ENCODE assay signal across 16 cellular contexts in the genomic region with DNA sequence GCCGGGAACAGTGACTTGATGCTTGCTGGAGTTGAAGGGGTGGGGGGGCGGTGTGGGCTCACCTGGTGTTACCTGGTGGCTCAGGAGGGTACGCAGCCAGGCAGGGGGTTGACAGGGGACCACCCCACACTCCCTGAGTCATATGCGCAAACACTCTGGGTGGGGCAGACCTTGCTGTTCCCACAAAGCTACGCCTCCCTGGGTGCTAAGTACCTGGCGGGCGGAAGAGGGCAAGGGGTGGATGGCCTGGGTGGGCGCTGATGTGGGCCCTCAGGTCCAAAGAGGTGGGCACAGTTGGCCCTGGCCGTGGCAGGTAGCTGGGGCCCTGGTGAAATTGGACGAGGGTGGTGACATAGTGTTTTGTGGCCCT. TPM values are rescaled to one million over a fixed set of nuclear protein-coding genes. Genes with fewer than 3 reads are reported as not detected.
DNase-seq lines count a peak whose midpoint lies in the region; ATAC-seq and TF ChIP-seq lines count a peak whose summit lies in the region.
"Had no signal": no experiment of that assay in that cellular context is flagged by ENCODE, and none has a peak within 500 bp of the region (broad histone marks: within the 10 kb centered on the region; RNA-seq: fewer than 3 reads in every experiment).

No MANE protein-coding gene starts in this region.

- H3K4ac ChIP-seq in neuronal stem cell (ENCODE audit: low read length): no peak overlapping the region

- H3K4me2 ChIP-seq in PC-3 (ENCODE audit: low read length) (peak overlapping the region; percentile 71), neuronal stem cell (ENCODE audit: insufficient read depth, low read length, poor library complexity, severe bottlenecking) (no peak overlapping the region)
- H3K4me2 ChIP-seq: hepatocyte had no signal

- peaks cover 16% of the 10 kb centered on the region for H4K20me1 ChIP-seq in PC-3 (ENCODE audit: low read length)

- no peak overlapping the region for H2BK12ac ChIP-seq in neuronal stem cell (ENCODE audit: low read length)

- TF ChIP-seq POLR2A in breast epithelium (IDR thresholded peaks at IDR 0.05): no peak

- intact Hi-C loops in A673 (cut with micrococcal nuclease; ENCODE audit: unreplicated experiment): loop anchor here (2.0 kb wide), 1 partner anchor 13 kb away; a partner anchor contains a TSS
- intact Hi-C loops in PC-3 (cut with micrococcal nuclease): loop anchor here (2.0 kb wide), 2 partner anchors 13 to 23 kb away; a partner anchor contains a TSS
- intact Hi-C loops in breast epithelium (cut with DNase I; ENCODE audit: low total_unique reads): no loop called here
- intact Hi-C loops in CD8-positive, alpha-beta T cell (cut with DNase I, micrococcal nuclease): no loop called here

- H3K27ac ChIP-seq in A673 (ENCODE audit: low read depth, low read length, poor library complexity, severe bottlenecking) (peak overlapping the region; percentile 97), PC-3 (ENCODE audit: low read length) (peak overlapping the region; percentile 100), breast epithelium (peak overlapping the region; percentile 80 to 81), neuronal stem cell (replicated peaks; ENCODE audit: low read length) (no peak overlapping the region)
- no peak overlapping the region for H3K27ac ChIP-seq in CD8-positive, alpha-beta T cell (ENCODE audit: low read depth, low read length)
- H3K27ac ChIP-seq: hepatocyte had no signal

- peaks cover 37% of the 10 kb centered on the region for H3K79me2 ChIP-seq in PC-3 (ENCODE audit: low read length)

- CTCF ChIA-PET in A673 (lab: Charles Lee): interaction anchor here (0.6 to 3.0 kb wide), 3 partner anchors 10 to 29 kb away, joined by 4 to 9 read pairs (median 7); no protein-coding TSS in a partner anchor
- CTCF ChIA-PET in PC-3 (lab: Charles Lee): interaction anchor here (0.6 to 1.8 kb wide), 4 partner anchors 15 to 137 kb away, joined by 4 to 7 read pairs (median 5); a partner anchor contains a TSS
- CTCF ChIA-PET in CD8-positive, alpha-beta T cell (lab: Charles Lee): interaction anchor here (0.6 to 1.8 kb wide), 3 partner anchors 20 to 99 kb away, joined by 4 to 8 read pairs (median 4); no protein-coding TSS in a partner anchor

- no TSS peak for BruUV-seq in A673 (replicated peaks; lab: Mats Ljungman, UMichigan)
- no TSS peak for BruUV-seq in PC-3 (replicated peaks; lab: Mats Ljungman, UMichigan)

- H3K9ac ChIP-seq in PC-3 (ENCODE audit: low read length) (peak overlapping the region; percentile 95), neuronal stem cell (ENCODE audit: low read depth, low read length, poor library complexity) (peak overlapping the region; percentile 60)

- H3K23ac ChIP-seq in neuronal stem cell (ENCODE audit: low read depth, low read length, poor library complexity): no peak overlapping the region

- H3K27me3 Mint-ChIP-seq in CD8-positive, alpha-beta T cell (ENCODE audit: low read depth): no peaks in the 10 kb centered on the region
- H3K27me3 Mint-ChIP-seq: activated CD4-positive, alpha-beta T cell treated with anti-CD3 and anti-CD28 coated beads for 36 hours; activated CD8-positive, alpha-beta memory T cell treated with anti-CD3 and anti-CD28 coated beads, Interleukin-2, amount 10 ng/mL, durations not matched to agents 7 days and 5 days; activated naive CD8-positive, alpha-beta T cell treated with anti-CD3 and anti-CD28 coated beads for 36 hours had no signal

- H3K9me3 ChIP-seq in A673 (ENCODE audit: low read depth, low read length, poor library complexity, severe bottlenecking): no peaks in the 10 kb centered on the region
- no peaks in the 10 kb centered on the region for H3K9me3 ChIP-seq in PC-3 (ENCODE audit: low read length)
- H3K9me3 ChIP-seq in breast epithelium: no peaks in the 10 kb centered on the region
- H3K9me3 ChIP-seq in neuronal stem cell (replicated peaks in 1 of 2; ENCODE audit: control insufficient read depth in 2 of 2, insufficient read depth in 1 of 2, low read depth in 1 of 2, low read length in 2 of 2): no peaks in the 10 kb centered on the region
- no peaks in the 10 kb centered on the region for H3K9me3 ChIP-seq in CD8-positive, alpha-beta T cell (ENCODE audit: low read length)

- H2BK5ac ChIP-seq in neuronal stem cell (ENCODE audit: low read length): peak overlapping the region; percentile 54

- peaks cover 29% of the 10 kb centered on the region for H3K36me3 ChIP-seq in A673 (ENCODE audit: insufficient read depth, low read length, poor library complexity, severe bottlenecking)
- H3K36me3 ChIP-seq in PC-3 (ENCODE audit: low read depth, low read length): peaks cover 52% of the 10 kb centered on the region
- H3K36me3 ChIP-seq in breast epithelium: no peaks in the 10 kb centered on the region
- H3K36me3 ChIP-seq in neuronal stem cell (replicated peaks in 1 of 2; ENCODE audit: control insufficient read depth in 2 of 2, insufficient read depth in 2 of 2, low read length in 2 of 2): peaks cover 11 to 15% of the 10 kb centered on the region in 2 donors
- H3K36me3 ChIP-seq in CD8-positive, alpha-beta T cell (ENCODE audit: insufficient read depth, low read length): no peaks in the 10 kb centered on the region

- H2AK5ac ChIP-seq in neuronal stem cell (ENCODE audit: low read depth, low read length): peak overlapping the region; percentile 32

- H3K4me3 ChIP-seq in A673 (ENCODE audit: low read depth, low read length, poor library complexity, severe bottlenecking): no peak overlapping the region
- H3K4me3 ChIP-seq in PC-3 (ENCODE audit: low read length): peak overlapping the region; percentile 24; the same call in 1 of the 2 replicates
- no peak overlapping the region for H3K4me3 ChIP-seq in breast epithelium
- H3K4me3 ChIP-seq in neuronal stem cell (ENCODE audit: low read length in 2 of 2): no peak overlapping the region
- no peak overlapping the region for H3K4me3 ChIP-seq in CD8-positive, alpha-beta T cell (ENCODE audit: low read depth, low read length)
- H3K4me3 ChIP-seq: hepatocyte had no signal

- H3K14ac ChIP-seq in neuronal stem cell (ENCODE audit: low read length): no peak overlapping the region

- peak overlapping the region; percentile 30 for H2BK15ac ChIP-seq in neuronal stem cell (ENCODE audit: low read length)

- H4K91ac ChIP-seq in neuronal stem cell (ENCODE audit: low read depth, low read length, poor library complexity): no peak overlapping the region

- H3K27ac Mint-ChIP-seq in CD8-positive, alpha-beta T cell: no peak overlapping the region
- H3K27ac Mint-ChIP-seq: activated CD4-positive, alpha-beta T cell treated with anti-CD3 and anti-CD28 coated beads for 36 hours; activated CD8-positive, alpha-beta memory T cell treated with anti-CD3 and anti-CD28 coated beads, Interleukin-2, amount 10 ng/mL, durations not matched to agents 7 days and 5 days; activated naive CD8-positive, alpha-beta T cell treated with anti-CD3 and anti-CD28 coated beads for 36 hours; dendritic cell treated with granulocyte-macrophage colony-stimulating factor and Interleukin-4, amounts not matched to agents 40 ng/mL and 50 ng/mL, for 4 days had no signal

- no peak overlapping the region for H4K8ac ChIP-seq in neuronal stem cell (ENCODE audit: low read depth, low read length)

- no CpG with 5 or more reads among the region's 10 CpGs for WGBS in neuronal stem cell (ENCODE audit: extremely low coverage in 2 of 2, insufficient read length in 2 of 2, insufficient replicate concordance in 1 of 2), 2 donors

- H3K9me2 ChIP-seq in PC-3 (replicated peaks; ENCODE audit: low read length): no peaks in the 10 kb centered on the region

- H3K18ac ChIP-seq in neuronal stem cell (ENCODE audit: low read length): no peak overlapping the region

- no peaks in the 10 kb centered on the region for H3K9me3 Mint-ChIP-seq in CD8-positive, alpha-beta T cell
- H3K9me3 Mint-ChIP-seq: activated naive CD8-positive, alpha-beta T cell treated with anti-CD3 and anti-CD28 coated beads for 36 hours; dendritic cell treated with granulocyte-macrophage colony-stimulating factor and Interleukin-4, amounts not matched to agents 40 ng/mL and 50 ng/mL, for 4 days had no signal

- H3K27me3 ChIP-seq in A673 (replicated peaks; ENCODE audit: insufficient read depth, low read depth, low read length, poor library complexity) (no peaks in the 10 kb centered on the region), PC-3 (ENCODE audit: low read length) (no peaks in the 10 kb centered on the region), breast epithelium (no peaks in the 10 kb centered on the region), neuronal stem cell (ENCODE audit: control insufficient read depth in 3 of 3, insufficient read depth in 3 of 3, low read depth in 1 of 3, low read length in 3 of 3) (no peaks in the 10 kb centered on the region)
- no peaks in the 10 kb centered on the region for H3K27me3 ChIP-seq in CD8-positive, alpha-beta T cell (ENCODE audit: insufficient read depth, low read length)
- H3K27me3 ChIP-seq: hepatocyte had no signal

- peaks cover 14% of the 10 kb centered on the region for H3F3A ChIP-seq in PC-3 (ENCODE audit: low read length, unreplicated experiment)

- TF ChIP-seq CTCF in A673 (conservative IDR thresholded peaks at IDR 0.05; ENCODE audit: low read depth, low read length) (no peak), PC-3 (conservative IDR thresholded peaks at IDR 0.05; ENCODE audit: low read depth, low read length) (no peak), breast epithelium (IDR thresholded peaks at IDR 0.05) (no peak)
- TF ChIP-seq CTCF in CD8-positive, alpha-beta T cell (IDR thresholded peaks at IDR 0.05): no peak

- H3K4me3 Mint-ChIP-seq in CD8-positive, alpha-beta T cell: no peak overlapping the region
- H3K4me3 Mint-ChIP-seq: activated CD4-positive, alpha-beta T cell treated with anti-CD3 and anti-CD28 coated beads for 36 hours; activated CD8-positive, alpha-beta memory T cell treated with anti-CD3 and anti-CD28 coated beads, Interleukin-2, amount 10 ng/mL, durations not matched to agents 7 days and 5 days; activated naive CD8-positive, alpha-beta T cell treated with anti-CD3 and anti-CD28 coated beads for 36 hours; dendritic cell treated with granulocyte-macrophage colony-stimulating factor and Interleukin-4, amounts not matched to agents 40 ng/mL and 50 ng/mL, for 4 days had no signal

- peaks cover 59% of the 10 kb centered on the region for H3K4me1 ChIP-seq in A673 (ENCODE audit: insufficient read depth, low read length, poor library complexity, severe bottlenecking)
- H3K4me1 ChIP-seq in PC-3 (ENCODE audit: insufficient read depth, low read length): peaks cover 46% of the 10 kb centered on the region
- H3K4me1 ChIP-seq in breast epithelium: no peaks in the 10 kb centered on the region
- H3K4me1 ChIP-seq in neuronal stem cell (ENCODE audit: control insufficient read depth in 2 of 2, insufficient read depth in 1 of 2, low read depth in 1 of 2, low read length in 2 of 2): peaks cover 7 to 13% of the 10 kb centered on the region in 2 donors
- H3K4me1 ChIP-seq in CD8-positive, alpha-beta T cell (ENCODE audit: insufficient read depth, low read length): peaks cover 14% of the 10 kb centered on the region

- no peak for DNase-seq in A673 (ENCODE audit: low spot score)
- DNase-seq in PC-3: peak; percentile 62
- DNase-seq in breast epithelium (ENCODE audit: low spot score in 2 of 2): no peak
- DNase-seq in neuronal stem cell (ENCODE audit: low spot score): no peak
- no peak for DNase-seq in CD8-positive, alpha-beta T cell
- DNase-seq in stimulated activated CD4-positive, alpha-beta T cell treated with anti-CD3 and anti-CD28 coated beads, Interleukin-4, amount 100 ng/mL, for 1 hour: no peak
- DNase-seq: activated CD4-positive, alpha-beta T cell treated with anti-CD3 and anti-CD28 coated beads for 36 hours; activated CD8-positive, alpha-beta memory T cell treated with anti-CD3 and anti-CD28 coated beads, Interleukin-2, amount 10 ng/mL, durations not matched to agents 7 days and 5 days; activated naive CD8-positive, alpha-beta T cell treated with anti-CD3 and anti-CD28 coated beads for 36 hours; HCEC 1CT; RPMI8226 had no signal

- H3K79me1 ChIP-seq in neuronal stem cell (ENCODE audit: low read depth, low read length): peaks cover 6% of the 10 kb centered on the region

- peaks cover 8% of the 10 kb centered on the region for H3K4me1 Mint-ChIP-seq in CD8-positive, alpha-beta T cell (ENCODE audit: low read depth)

- no peak overlapping the region for H2BK120ac ChIP-seq in neuronal stem cell (ENCODE audit: low read depth, low read length)

- H3K36me3 Mint-ChIP-seq in CD8-positive, alpha-beta T cell: peaks cover 13% of the 10 kb centered on the region

- peak; percentile 8 for ATAC-seq in PC-3
- ATAC-seq in CD8-positive, alpha-beta T cell: no peak
- no peak for ATAC-seq in HG03354 (IDR thresholded peaks at IDR 0.05; ENCODE audit: poor library complexity, severe bottlenecking, unreplicated experiment)
- no peak for ATAC-seq in GM18517 (IDR thresholded peaks at IDR 0.05; ENCODE audit: unreplicated experiment)
- ATAC-seq: activated CD8-positive, alpha-beta memory T cell treated with anti-CD3 and anti-CD28 coated beads, Interleukin-2, amount 10 ng/mL, durations not matched to agents 7 days and 5 days; HepG2 had no signal

- H2AFZ ChIP-seq in PC-3 (ENCODE audit: low read length) (no peak overlapping the region), neuronal stem cell (ENCODE audit: low read length) (no peak overlapping the region)
- H2AFZ ChIP-seq: hepatocyte had no signal

- POLR2A ChIA-PET in A673 (lab: Charles Lee; ENCODE audit: low non-redundant PET) (no interaction called here), PC-3 (lab: Charles Lee; ENCODE audit: unreplicated experiment) (interaction anchor here (2.8 to 3.3 kb wide), 2 partner anchors 10 to 14 kb away, joined by 44 to 90 read pairs; a partner anchor contains a TSS)
- POLR2A ChIA-PET in CD8-positive, alpha-beta T cell (lab: Charles Lee): interaction anchor here (0.8 to 0.9 kb wide), 2 partner anchors 12 to 22 kb away, joined by 3 to 4 read pairs; a partner anchor contains a TSS

RNA-seq across cellular contexts. Expression of a gene that starts 13.9 kb away (rescaled TPM):
- 37.8 and 47.1 TPM in 2 replicates for total RNA-seq in A673 (2021)
- 145 and 163 TPM in 2 replicates for total RNA-seq in PC-3 (2014; rRNA removed)
- total RNA-seq in breast epithelium: 1 to 10 TPM; 5.9 to 9.5 (median 8.5) TPM
- polyA plus RNA-seq in neuronal stem cell (2013, experiment 1 of 2): 20.3 TPM
- 17.6 TPM for polyA plus RNA-seq in neuronal stem cell (2013, experiment 2 of 2)
- 10 to 100 TPM; 18.2 to 20.8 TPM for total RNA-seq in CD8-positive, alpha-beta T cell

RNA-seq across cellular contexts. Expression of a gene that starts 22.1 kb away (rescaled TPM):
- total RNA-seq in A673 (2021): 133 and 138 TPM in 2 replicates
- 124 and 138 TPM in 2 replicates for total RNA-seq in PC-3 (2014; rRNA removed)
- 10 to 100 TPM; 39.5 to 49.8 (median 41.0) TPM for total RNA-seq in breast epithelium
- polyA plus RNA-seq in neuronal stem cell (2013, experiment 1 of 2): 69.9 TPM
- polyA plus RNA-seq in neuronal stem cell (2013, experiment 2 of 2): 73.3 TPM
- 100 to 1,000 TPM; 123 to 129 TPM for total RNA-seq in CD8-positive, alpha-beta T cell

RNA-seq across cellular contexts. Expression of a gene that starts 22.3 kb away (rescaled TPM):
- total RNA-seq in A673 (2021) (11.1 and 11.8 TPM in 2 replicates), PC-3 (2014; rRNA removed) (2.9 and 4.8 TPM in 2 replicates), breast epithelium (1 to 10 TPM; 2.9 to 6.9 (median 4.6) TPM)
- polyA plus RNA-seq in neuronal stem cell (2013, experiment 1 of 2): 3.3 TPM
- polyA plus RNA-seq in neuronal stem cell (2013, experiment 2 of 2): 3.4 TPM
- 10 to 100 TPM; 13.5 to 14.4 TPM for total RNA-seq in CD8-positive, alpha-beta T cell

RNA-seq across cellular contexts. Expression of a gene that starts 33.1 kb away (rescaled TPM):
- total RNA-seq in A673 (2021) (20.7 and 22.9 TPM in 2 replicates), PC-3 (2014; rRNA removed) (38.6 and 41.4 TPM in 2 replicates), breast epithelium (10 to 100 TPM; 10.9 to 57.8 (median 36.4) TPM)
- 17.1 TPM for polyA plus RNA-seq in neuronal stem cell (2013, experiment 1 of 2)
- polyA plus RNA-seq in neuronal stem cell (2013, experiment 2 of 2): 16.7 TPM
- total RNA-seq in CD8-positive, alpha-beta T cell: 10 to 100 TPM; 12.2 to 12.3 TPM

RNA-seq across cellular contexts. Expression of a gene that starts 37.9 kb away (rescaled TPM):
- total RNA-seq in A673 (2021) (8.7 and 10.1 TPM in 2 replicates), PC-3 (2014; rRNA removed) (6.3 and 7.7 TPM in 2 replicates), breast epithelium (1 to 10 TPM; 3.5 to 5.9 (median 3.8) TPM)
- 20.6 TPM for polyA plus RNA-seq in neuronal stem cell (2013, experiment 1 of 2)
- polyA plus RNA-seq in neuronal stem cell (2013, experiment 2 of 2): 19.3 TPM
- total RNA-seq in CD8-positive, alpha-beta T cell: 1 to 10 TPM in 1 of 2 experiments, under 1 TPM in 1; 0.89 to 1.3 TPM
- total RNA-seq: activated CD8-positive, alpha-beta memory T cell treated with anti-CD3 and anti-CD28 coated beads, Interleukin-2, amount 10 ng/mL, durations not matched to agents 7 days and 5 days had no signal

Comparison
In these comparisons a context has a peak if more than half of its experiments do, and no peak if none do; other contexts are left out.
1. H3K27ac ChIP-seq: peak in A673 (single experiment), PC-3 (single experiment) and breast epithelium (2 of 2); none in neuronal stem cell (single experiment) and CD8-positive, alpha-beta T cell (single experiment).
2. intact Hi-C loops: an anchor here in A673 (2.0 kb wide) and PC-3 (2.0 kb wide); none called in breast epithelium and CD8-positive, alpha-beta T cell.